ENCODE assay signal across 8 cellular contexts in the genomic region with DNA sequence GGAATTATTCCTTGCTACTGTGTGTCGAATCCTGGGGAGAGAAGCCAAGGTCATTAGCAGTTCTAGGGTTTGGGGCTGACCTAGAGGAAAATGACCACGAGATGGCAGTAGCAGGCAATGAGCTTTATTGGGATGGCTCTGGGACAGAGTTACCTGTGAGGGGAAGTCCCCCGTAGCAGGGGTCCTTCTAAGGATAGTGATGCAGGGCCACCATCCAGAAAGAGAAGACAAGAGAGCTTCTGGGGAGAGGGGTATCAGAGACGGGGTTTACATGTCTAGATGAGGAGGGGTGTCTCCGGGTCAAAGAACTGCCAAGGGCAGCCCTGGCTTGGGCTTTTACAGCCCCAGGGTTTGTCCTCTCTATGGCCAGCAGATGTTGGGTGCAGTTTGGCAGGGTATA.
DNase-seq lines count a peak whose midpoint lies in the region; ATAC-seq and TF ChIP-seq lines count a peak whose summit lies in the region.

No MANE protein-coding gene starts in this region.

- H3K4me3 ChIP-seq in GM12865 (ENCODE audit: low read depth, low read length): no peak overlapping the region
- no peak overlapping the region for H3K4me3 ChIP-seq in SK-N-MC
- H3K4me3 ChIP-seq in cardiac fibroblast (replicated peaks in 1 of 2; ENCODE audit: low read depth in 2 of 2, low read length in 2 of 2): no peak overlapping the region

- DNase-seq in GM12865 (ENCODE audit: low read depth): peak; percentile 63
- peak; percentile 61 for DNase-seq in NAMALWA (ENCODE audit: low spot score)
- DNase-seq in SK-N-MC (ENCODE audit: low read depth, low spot score): peak; percentile 6
- DNase-seq in cardiac fibroblast (ENCODE audit: low read depth in 2 of 2): peak; percentile 61 to 65
- peak; percentile 93 for DNase-seq in left kidney (ENCODE audit: low read depth, low spot score)
- peak; percentile 29 for DNase-seq in stimulated activated naive CD4-positive, alpha-beta T cell treated with Interleukin-2 at 50 U/mL for 16 hours (lab: John Stamatoyannopoulos, UW)

- no peak overlapping the region for H3K27ac ChIP-seq in SK-N-MC

- peak; percentile 73 for TF ChIP-seq CTCF in GM12865 (IDR thresholded peaks at IDR 0.05; ENCODE audit: insufficient read depth, low read depth, low read length, missing control alignments)
- TF ChIP-seq CTCF in cardiac fibroblast (IDR thresholded peaks at IDR 0.05; ENCODE audit: low read depth, low read length): peak; percentile 79

- H3K9ac ChIP-seq in SK-N-MC (ENCODE audit: insufficient read length): no peak overlapping the region

- ATAC-seq in GM21447 (IDR thresholded peaks at IDR 0.05; ENCODE audit: unreplicated experiment) (no peak), HG02885 (IDR thresholded peaks at IDR 0.05; ENCODE audit: poor library complexity, unreplicated experiment) (no peak)

- no peaks in the 10 kb centered on the region for H3K36me3 ChIP-seq in SK-N-MC (ENCODE audit: insufficient read depth, low read length)

- no peaks in the 10 kb centered on the region for H3K9me3 ChIP-seq in SK-N-MC (ENCODE audit: low read depth, low read length)

Comparison
In these comparisons a context has a peak if more than half of its experiments do, and no peak if none do; other contexts are left out.
1. DNase-seq: peak in every context shown above with its lines; median percentile 93 in left kidney; 63 in GM12865; 63 in cardiac fibroblast; 61 in NAMALWA; 29 in stimulated activated naive CD4-positive, alpha-beta T cell treated with Interleukin-2 at 50 U/mL for 16 hours; 6 in SK-N-MC.